8 cellular contexts compared by ENCODE assay signal in the genomic region with DNA sequence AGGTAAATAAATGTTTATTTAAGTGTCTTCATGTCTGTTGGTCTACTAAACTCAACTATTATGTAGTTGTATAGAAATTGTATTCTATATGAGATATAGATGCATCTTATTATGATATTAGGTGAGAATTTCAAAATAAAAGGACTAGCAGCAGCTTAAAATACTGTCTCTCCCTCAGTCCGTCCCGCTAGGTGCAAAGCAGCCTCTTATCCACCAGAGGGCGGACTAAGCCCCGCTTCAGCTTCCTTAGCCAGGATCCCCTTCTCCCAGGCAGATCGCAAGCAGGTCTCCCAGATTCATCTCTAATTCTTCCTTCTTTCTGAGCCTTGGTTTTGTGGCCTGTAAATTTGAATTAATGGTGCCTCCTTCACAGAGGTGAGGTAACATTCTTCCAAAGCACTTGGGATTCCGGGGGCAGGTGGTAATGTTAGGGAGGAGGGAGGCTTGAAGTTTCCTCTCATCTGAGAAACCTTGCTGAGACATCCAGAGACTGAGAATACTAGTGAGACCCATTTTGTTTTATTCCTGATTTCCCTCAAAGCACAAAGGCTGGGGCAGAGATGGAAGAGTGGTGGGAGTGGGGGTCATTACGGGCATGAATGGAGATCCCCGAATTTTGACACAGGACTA. TPM values are rescaled to one million over a fixed set of nuclear protein-coding genes. Genes with fewer than 3 reads are reported as not detected.
DNase-seq lines count a peak whose midpoint lies in the region; ATAC-seq and TF ChIP-seq lines count a peak whose summit lies in the region.

No MANE protein-coding gene starts in this region.

- no peak for DNase-seq in GM06990 (ENCODE audit: extremely low read depth, insufficient read length)
- peak; percentile 13 for DNase-seq in LNCaP clone FGC (ENCODE audit: low read depth)
- peak; percentile 46 for DNase-seq in SKM-1 (lab: John Stamatoyannopoulos, UW; ENCODE audit: unreplicated experiment)
- DNase-seq in amygdala (lab: John Stamatoyannopoulos, UW), result peak in 35 of 56 donors; percentile 4 to 73 (median 35)
- peak; percentile 60 for DNase-seq in hepatic stellate cell (ENCODE audit: low spot score)
- peak; percentile 81 for DNase-seq in sigmoid colon
- no peak for DNase-seq in SHP77 treated with DMSO at 0.1 percent for 48 hours (lab: John Stamatoyannopoulos, UW)

- intact Hi-C loops in sigmoid colon (cut with DNase I), result loop anchor here (1.0 to 5.0 kb wide), 2 partner anchors 107 to 1511 kb away; no protein-coding TSS in a partner anchor

- TF ChIP-seq POLR2A in sigmoid colon (IDR thresholded peaks at IDR 0.05), result no peak

- TF ChIP-seq CTCF in GM06990 (IDR thresholded peaks at IDR 0.05; ENCODE audit: insufficient read depth, low read length, poor library complexity, severe bottlenecking) (peak; percentile 90), LNCaP clone FGC (IDR thresholded peaks at IDR 0.05; ENCODE audit: control insufficient read depth, extremely low read depth, insufficient read depth) (peak; percentile 95), sigmoid colon (IDR thresholded peaks at IDR 0.05) (peak; percentile 47 to 95 (median 72))

- H3K36me3 ChIP-seq in GM06990 (ENCODE audit: control insufficient read depth, insufficient read depth, low read length) (no peaks in the 10 kb centered on the region), sigmoid colon (no peaks in the 10 kb centered on the region)

- no peak for TF ChIP-seq EP300 in sigmoid colon (IDR thresholded peaks at IDR 0.05)

- ATAC-seq in GM21825 (IDR thresholded peaks at IDR 0.05; ENCODE audit: unreplicated experiment), result peak; percentile 71

- H3K4me1 ChIP-seq in sigmoid colon, result no peaks in the 10 kb centered on the region

- H3K27ac ChIP-seq in sigmoid colon, result no peak overlapping the region

- H3K27me3 ChIP-seq in GM06990 (replicated peaks; ENCODE audit: control insufficient read depth, insufficient read depth, low read length), result no peaks in the 10 kb centered on the region
- H3K27me3 ChIP-seq in sigmoid colon, result no peaks in the 10 kb centered on the region

- H3K9me3 ChIP-seq in sigmoid colon, result peaks cover 0 to 2% (median 0%) of the 10 kb centered on the region in 4 donors

- WGBS in sigmoid colon, 2 donors, result 25 to 27% methylated on average over 8 of the region's 8 CpGs

- no peak overlapping the region for H3K4me3 ChIP-seq in GM06990 (replicated peaks; ENCODE audit: low read depth, low read length)
- no peak overlapping the region for H3K4me3 ChIP-seq in LNCaP clone FGC (ENCODE audit: low read depth, low read length)
- no peak overlapping the region for H3K4me3 ChIP-seq in sigmoid colon

RNA-seq across cellular contexts. Expression of gene INSC, which starts 13.5 kb away (rescaled TPM):
- 1 to 10 TPM; 2.9 to 5.4 (median 3.5) TPM for total RNA-seq in sigmoid colon
- polyA plus RNA-seq in sigmoid colon, result 1 to 10 TPM; 1.4 to 2.7 (median 1.8) TPM

RNA-seq across cellular contexts. Expression of gene CALCB, which starts 27.8 kb away (rescaled TPM):
- total RNA-seq in sigmoid colon, result 1 to 10 TPM in 1 of 4 donors, under 1 TPM in 3; 0.28 to 6.1 (median 0.64) TPM
- 1 to 10 TPM in 1 of 3 donors, not detected in 2; 1.6 TPM for polyA plus RNA-seq in sigmoid colon

Comparison
In these comparisons a context has a peak if more than half of its experiments do, and no peak if none do; other contexts are left out.
1. DNase-seq: peak in LNCaP clone FGC (single experiment), SKM-1 (single experiment), amygdala (35 of 56), hepatic stellate cell (single experiment) and sigmoid colon (single experiment); none in GM06990 (single experiment) and SHP77 treated with DMSO at 0.1 percent for 48 hours (single experiment).
2. Peak in every context shown above with its lines, with median percentiles within 50 percentile points of each other: CTCF ChIP-seq.